ENCODE assay signal across 14 cellular contexts in the genomic region with DNA sequence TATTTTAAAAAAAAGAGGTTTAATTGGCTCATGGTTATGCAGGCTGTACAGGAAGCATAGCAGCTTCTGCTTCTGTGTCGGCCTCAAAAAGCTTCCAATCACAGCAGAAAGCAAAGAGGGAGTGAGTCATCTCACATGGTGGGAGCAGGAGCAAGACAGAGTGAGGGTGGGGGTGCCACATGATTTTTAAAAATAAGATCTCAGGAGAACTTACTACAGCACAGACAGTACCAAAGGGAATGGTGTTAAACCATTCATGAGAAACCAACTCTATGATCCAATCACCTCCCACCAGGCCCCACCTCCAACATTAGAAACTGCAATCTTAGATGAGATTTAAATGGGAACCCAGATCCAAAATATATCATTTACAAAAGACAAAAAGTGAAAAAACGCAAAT.
A peak's percentile ranks its signal among the peaks of the same experiment; 100 is the strongest.
DNase-seq lines count a peak whose midpoint lies in the region; ATAC-seq and TF ChIP-seq lines count a peak whose summit lies in the region.
"Had no signal": no experiment of that assay in that cellular context is flagged by ENCODE, and none has a peak within 500 bp of the region (broad histone marks: within the 10 kb centered on the region; RNA-seq: fewer than 3 reads in every experiment).

No MANE protein-coding gene starts in this region.

- H3K4me3 ChIP-seq in astrocyte of the spinal cord (ENCODE audit: low read depth, low read length): no peak overlapping the region

- no peaks in the 10 kb centered on the region for H3K27me3 Mint-ChIP-seq in activated naive CD4-positive, alpha-beta T cell treated with anti-CD3 and anti-CD28 coated beads, Interleukin-2, amount 10 ng/mL, durations not matched to agents 7 days and 5 days
- H3K27me3 Mint-ChIP-seq: CD4-positive, alpha-beta T cell had no signal

- CTCF ChIA-PET in activated naive CD4-positive, alpha-beta T cell treated with anti-CD3 and anti-CD28 coated beads, Interleukin-2, amount 10 ng/mL, durations not matched to agents 7 days and 5 days (lab: Charles Lee): no interaction called here

- no peak overlapping the region for H3K4me3 Mint-ChIP-seq in activated naive CD4-positive, alpha-beta T cell treated with anti-CD3 and anti-CD28 coated beads, Interleukin-2, amount 10 ng/mL, durations not matched to agents 7 days and 5 days
- H3K4me3 Mint-ChIP-seq: CD4-positive, alpha-beta T cell; HFFc6 had no signal

- intact Hi-C loops in head of caudate nucleus (cut with DNase I): no loop called here

- ATAC-seq in GM19467 (IDR thresholded peaks at IDR 0.05; ENCODE audit: unreplicated experiment): no peak
- ATAC-seq in activated CD4-positive, CD25-positive, alpha-beta regulatory T cell treated with anti-CD3 and anti-CD28 coated beads, Interleukin-2, amount 50 U/mL, for 24 hours: no peak

- no peaks in the 10 kb centered on the region for H3K4me1 Mint-ChIP-seq in activated naive CD4-positive, alpha-beta T cell treated with anti-CD3 and anti-CD28 coated beads, Interleukin-2, amount 10 ng/mL, durations not matched to agents 7 days and 5 days

- DNase-seq in Ammon's horn (ENCODE audit: low spot score): peak; percentile 58
- DNase-seq in astrocyte of the spinal cord (ENCODE audit: low read depth, low spot score): peak; percentile 4
- DNase-seq in head of caudate nucleus: peak in 40 of 42 donors; percentile 5 to 92 (median 58)
- peak; percentile 84 for DNase-seq in putamen (ENCODE audit: low spot score)
- DNase-seq in activated naive CD4-positive, alpha-beta T cell treated with anti-CD3 and anti-CD28 coated beads, Interleukin-2, amount 10 ng/mL, durations not matched to agents 7 days and 5 days: no peak
- DNase-seq: 8988T; AML-193; Calu3; CD4-positive, alpha-beta T cell; DMS 273 treated with DMSO at 0.1 percent for 48 hours; HCEC 1CT; HFFc6 had no signal

- no peak for TF ChIP-seq CTCF in astrocyte of the spinal cord (IDR thresholded peaks at IDR 0.05; ENCODE audit: low read depth, low read length)

- H3K36me3 Mint-ChIP-seq in activated naive CD4-positive, alpha-beta T cell treated with anti-CD3 and anti-CD28 coated beads, Interleukin-2, amount 10 ng/mL, durations not matched to agents 7 days and 5 days: peaks cover 31% of the 10 kb centered on the region

- in situ Hi-C loops in astrocyte of the spinal cord (cut with HindIII; ENCODE audit: low sequenced_read_pairs): no loop called here

- peaks cover 17% of the 10 kb centered on the region for H3K9me3 Mint-ChIP-seq in activated naive CD4-positive, alpha-beta T cell treated with anti-CD3 and anti-CD28 coated beads, Interleukin-2, amount 10 ng/mL, durations not matched to agents 7 days and 5 days
- H3K9me3 Mint-ChIP-seq: HFFc6 had no signal

- H3K27ac Mint-ChIP-seq in activated naive CD4-positive, alpha-beta T cell treated with anti-CD3 and anti-CD28 coated beads, Interleukin-2, amount 10 ng/mL, durations not matched to agents 7 days and 5 days: no peak overlapping the region
- H3K27ac Mint-ChIP-seq: CD4-positive, alpha-beta T cell; HFFc6 had no signal
